In the genomic region with DNA sequence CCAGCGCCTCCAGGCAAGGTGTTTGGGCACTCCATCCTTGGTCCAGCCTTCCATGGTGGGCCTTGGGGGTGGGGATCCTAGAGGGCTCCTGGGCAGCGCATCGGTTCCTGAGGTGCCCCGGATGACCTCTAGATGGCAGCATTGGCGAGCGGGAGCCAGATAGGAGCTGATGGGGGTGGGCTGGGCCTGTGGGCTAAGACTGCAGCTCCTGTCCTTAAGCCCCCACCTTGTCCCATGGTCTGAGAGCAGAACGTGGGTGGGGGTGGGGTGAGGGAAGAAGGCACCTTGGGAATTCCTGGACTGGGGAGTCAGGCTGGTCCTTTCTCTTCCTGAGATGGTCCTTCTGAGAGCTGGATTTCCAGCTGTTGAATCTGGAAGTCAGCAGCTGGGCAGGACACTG, we compare ENCODE assay signal across 8 cellular contexts.
DNase-seq lines count a peak whose midpoint lies in the region; ATAC-seq, FAIRE-seq and TF ChIP-seq lines count a peak whose summit lies in the region.

No MANE protein-coding gene starts in this region.

- H3K27me3 Mint-ChIP-seq in activated T-cell treated with anti-CD3 and anti-CD28 coated beads, Interleukin-2, amount 50 U/mL, for 24 hours = peaks cover 40% of the 10 kb centered on the region

- peak; percentile 95 for TF ChIP-seq CTCF in C4-2B (conservative IDR thresholded peaks at IDR 0.05)
- peak; percentile 89 for TF ChIP-seq CTCF in foreskin fibroblast (IDR thresholded peaks at IDR 0.05; ENCODE audit: low read depth, low read length)
- peak; percentile 59 to 74 (median 68) for TF ChIP-seq CTCF in pancreas (IDR thresholded peaks at IDR 0.05)

- H3K9me3 Mint-ChIP-seq in activated T-cell treated with anti-CD3 and anti-CD28 coated beads, Interleukin-2, amount 50 U/mL, for 24 hours = no peaks in the 10 kb centered on the region

- H3K36me3 Mint-ChIP-seq in activated T-cell treated with anti-CD3 and anti-CD28 coated beads, Interleukin-2, amount 50 U/mL, for 24 hours (ENCODE audit: low read depth) = no peaks in the 10 kb centered on the region

- H3K9me3 ChIP-seq in pancreas = no peaks in the 10 kb centered on the region

- no peak overlapping the region for H3K27ac Mint-ChIP-seq in activated T-cell treated with anti-CD3 and anti-CD28 coated beads, Interleukin-2, amount 50 U/mL, for 24 hours

- 1 to 3% methylated on average over 7 of the region's 7 CpGs for WGBS in pancreas, 2 donors

- H3K27ac ChIP-seq in C4-2B = no peak overlapping the region
- H3K27ac ChIP-seq in pancreas = no peak overlapping the region

- H3K4me3 Mint-ChIP-seq in activated T-cell treated with anti-CD3 and anti-CD28 coated beads, Interleukin-2, amount 50 U/mL, for 24 hours = no peak overlapping the region

- no peaks in the 10 kb centered on the region for H3K36me3 ChIP-seq in pancreas

- H3K27me3 ChIP-seq in pancreas = no peaks in the 10 kb centered on the region

- no peak for FAIRE-seq in pancreas (lab: Jason Lieb, UNC)

- intact Hi-C loops in pancreas (cut with DNase I) = loop anchor here in 1 of 3 donors (10.0 kb wide), 1 partner anchor 859 kb away; no protein-coding TSS in a partner anchor

- H3K4me3 ChIP-seq in foreskin fibroblast (ENCODE audit: low read depth in 1 of 2, low read length in 2 of 2) (no peak overlapping the region), pancreas (no peak overlapping the region)

- ATAC-seq in pancreas (peak; percentile 43 to 85 (median 80)), GM19324 (IDR thresholded peaks at IDR 0.05; ENCODE audit: low FRiP score, unreplicated experiment) (no peak)

- no peaks in the 10 kb centered on the region for H3K4me1 ChIP-seq in pancreas

- DNase-seq in HCEC 1CT = peak; percentile 26
- peak; percentile 75 for DNase-seq in NCI-H82 treated with DMSO at 0.1 percent for 48 hours (lab: John Stamatoyannopoulos, UW; ENCODE audit: unreplicated experiment)
- DNase-seq in activated T-cell treated with anti-CD3 and anti-CD28 coated beads, Interleukin-2, amount 50 U/mL, for 24 hours = peak; percentile 67
- DNase-seq in foreskin fibroblast = peak; percentile 12 to 74
- peak in 5 of 6 donors; percentile 10 to 82 (median 47) for DNase-seq in pancreas
- no peak for DNase-seq in ureter (ENCODE audit: low spot score)

- H3K4me1 Mint-ChIP-seq in activated T-cell treated with anti-CD3 and anti-CD28 coated beads, Interleukin-2, amount 50 U/mL, for 24 hours (ENCODE audit: low read depth) = peaks cover 2% of the 10 kb centered on the region
